ENCODE assay signal across 9 cellular contexts in genomic region chr1:35886606-35887431, GRCh38. TPM values are rescaled to one million over a fixed set of nuclear protein-coding genes. Genes with fewer than 3 reads are reported as not detected.
A peak's percentile ranks its signal among the peaks of the same experiment; 100 is the strongest.
DNase-seq lines count a peak whose midpoint lies in the region; ATAC-seq, FAIRE-seq and TF ChIP-seq lines count a peak whose summit lies in the region.
"Had no signal": no experiment of that assay in that cellular context is flagged by ENCODE, and none has a peak within 500 bp of the region (broad histone marks: within the 10 kb centered on the region; RNA-seq: fewer than 3 reads in every experiment).

No MANE protein-coding gene starts in this region.

- H3K4me1 Mint-ChIP-seq in glutamatergic neuron (ENCODE audit: low read depth, unreplicated experiment), result peaks cover 40% of the 10 kb centered on the region

- H3K27me3 ChIP-seq in right atrium auricular region, result no peaks in the 10 kb centered on the region
- no peaks in the 10 kb centered on the region for H3K27me3 ChIP-seq in heart left ventricle
- H3K27me3 ChIP-seq in transverse colon, result no peaks in the 10 kb centered on the region

- peak overlapping the region; percentile 10 to 33 for H3K27ac ChIP-seq in right atrium auricular region
- no peak overlapping the region for H3K27ac ChIP-seq in heart left ventricle
- H3K27ac ChIP-seq in transverse colon, result peak overlapping the region; percentile 15 to 51 (median 24)

- H3K9me3 ChIP-seq in right atrium auricular region, result no peaks in the 10 kb centered on the region
- H3K9me3 ChIP-seq in heart left ventricle, result no peaks in the 10 kb centered on the region
- H3K9me3 ChIP-seq in transverse colon, result no peaks in the 10 kb centered on the region

- peaks cover 23% of the 10 kb centered on the region for H3K36me3 ChIP-seq in right atrium auricular region
- H3K36me3 ChIP-seq in heart left ventricle, result peaks cover 0 to 36% (median 28%) of the 10 kb centered on the region in 9 donors
- H3K36me3 ChIP-seq in transverse colon, result peaks cover 0 to 20% (median 8%) of the 10 kb centered on the region in 4 donors

- 46 to 52% (median 47%) methylated on average over 3 of the region's 3 CpGs for WGBS in heart left ventricle, 4 donors
- WGBS in transverse colon (ENCODE audit: low coverage in 1 of 2), 2 donors, result 22% methylated on average over 3 of the region's 3 CpGs; no CpG with 5 or more reads in 1 of the 2 donors

- no peak for DNase-seq in right atrium auricular region (ENCODE audit: low spot score)
- no peak for DNase-seq in heart left ventricle
- DNase-seq in OCI-M1 (lab: John Stamatoyannopoulos, UW), result peak; percentile 85
- DNase-seq in glutamatergic neuron, result peak; percentile 33
- DNase-seq in transverse colon, result no peak
- no peak for DNase-seq in NCI-H128 (lab: John Stamatoyannopoulos, UW; ENCODE audit: unreplicated experiment)
- no peak for DNase-seq in AG20443 (ENCODE audit: low spot score)
- no peak for DNase-seq in frontal cortex (ENCODE audit: low spot score in 2 of 2)
- DNase-seq: NCI-H187 treated with DMSO at 0.1 percent for 48 hours had no signal

- intact Hi-C loops in heart left ventricle (cut with DNase I), result loop anchor here in 2 of 10 donors (5.0 to 10.0 kb wide), 2 partner anchors 40 to 198 kb away; partner anchors contain the start of genes ADPRS (in 1 of the 2) and TEKT2 (in 1 of the 2)
- intact Hi-C loops in transverse colon (cut with DNase I; ENCODE audit: low total_unique reads), result no loop called here

- TF ChIP-seq POLR2A in heart left ventricle (IDR thresholded peaks at IDR 0.05), result no peak
- no peak for TF ChIP-seq POLR2A in transverse colon (IDR thresholded peaks at IDR 0.05)

- peaks cover 16% of the 10 kb centered on the region for H3K27me3 Mint-ChIP-seq in glutamatergic neuron (ENCODE audit: unreplicated experiment)

- no peak for ATAC-seq in heart left ventricle

- peak overlapping the region; percentile 80 for H3K4me3 Mint-ChIP-seq in glutamatergic neuron (ENCODE audit: unreplicated experiment)

- TF ChIP-seq CTCF in right atrium auricular region (IDR thresholded peaks at IDR 0.05), result no peak
- no peak for TF ChIP-seq CTCF in heart left ventricle (IDR thresholded peaks at IDR 0.05)
- no peak for TF ChIP-seq CTCF in glutamatergic neuron (IDR thresholded peaks at IDR 0.05; ENCODE audit: partially characterized antibody, unreplicated experiment)
- TF ChIP-seq CTCF in transverse colon (IDR thresholded peaks at IDR 0.05), result no peak

- no peak for FAIRE-seq in frontal cortex (lab: Jason Lieb, UNC)

- peak overlapping the region; percentile 84 for H3K27ac Mint-ChIP-seq in glutamatergic neuron (ENCODE audit: unreplicated experiment)

- H3K9me3 Mint-ChIP-seq in glutamatergic neuron (ENCODE audit: unreplicated experiment), result peaks cover 8% of the 10 kb centered on the region

- in situ Hi-C loops in transverse colon (cut with MboI; ENCODE audit: low pct_ligation_motif_present in 1 of 4, low pct_unique_long_range_greater_than_20kb in 1 of 4, low sequenced_read_pairs in 3 of 4), result no loop called here

- TF ChIP-seq EP300 in transverse colon (IDR thresholded peaks at IDR 0.05; ENCODE audit: low read depth), result no peak

- peaks cover 3% of the 10 kb centered on the region for H3K36me3 Mint-ChIP-seq in glutamatergic neuron (ENCODE audit: unreplicated experiment)

- H3K4me3 ChIP-seq in right atrium auricular region, result no peak overlapping the region
- no peak overlapping the region for H3K4me3 ChIP-seq in heart left ventricle
- H3K4me3 ChIP-seq in transverse colon, result no peak overlapping the region

- H3K4me1 ChIP-seq in right atrium auricular region (peaks cover 0 to 42% of the 10 kb centered on the region in 2 donors), heart left ventricle (peaks cover 0 to 48% (median 20%) of the 10 kb centered on the region in 12 donors), transverse colon (peaks cover 15 to 47% (median 29%) of the 10 kb centered on the region in 4 donors)

RNA-seq across cellular contexts. Expression of gene AGO1, which starts 3.8 kb away (rescaled TPM):
- 10 to 100 TPM; 20.3 to 22.1 TPM for total RNA-seq in right atrium auricular region
- 10 to 100 TPM; 16.8 to 27.0 (median 20.7) TPM for total RNA-seq in heart left ventricle
- 1 to 10 TPM; 3.0 to 6.2 TPM for polyA plus RNA-seq in heart left ventricle
- total RNA-seq in glutamatergic neuron (ENCODE audit: unreplicated experiment), result 103 TPM
- total RNA-seq in transverse colon, result 10 to 100 TPM; 20.6 to 40.2 (median 24.0) TPM
- 12.2 TPM for total RNA-seq in frontal cortex

RNA-seq across cellular contexts. Expression of gene AGO3, which starts 44.1 kb away (rescaled TPM):
- total RNA-seq in right atrium auricular region, result 10 to 100 TPM; 10.1 to 10.6 TPM
- 10 to 100 TPM in 7 of 9 donors, 1 to 10 TPM in 2; 8.6 to 18.8 (median 14.7) TPM for total RNA-seq in heart left ventricle
- polyA plus RNA-seq in heart left ventricle, result 1 to 10 TPM; 2.8 to 4.4 TPM
- total RNA-seq in glutamatergic neuron (ENCODE audit: unreplicated experiment), result 32.7 TPM
- 100 to 1,000 TPM in 1 of 4 donors, 10 to 100 TPM in 3; 11.3 to 357 (median 14.1) TPM for total RNA-seq in transverse colon
- total RNA-seq in frontal cortex, result 21.6 TPM

Comparison
In these comparisons a context has a peak if more than half of its experiments do, and no peak if none do; other contexts are left out.
1. H3K27ac ChIP-seq: peak in right atrium auricular region (2 of 2) and transverse colon (4 of 4); none in heart left ventricle (0 of 12).
2. DNase-seq: peak in OCI-M1 (single experiment) and glutamatergic neuron (single experiment); none in right atrium auricular region (single experiment), heart left ventricle (0 of 5), transverse colon (single experiment), NCI-H128 (single experiment), AG20443 (single experiment) and frontal cortex (0 of 2).